In genomic region chr19:37706052-37706605, GRCh38 we compare ENCODE assay signal across 1 cellular context.
TF ChIP-seq lines count a peak whose summit lies in the region.

No MANE protein-coding gene starts in this region.

TF ChIP-seq in WTC11, 78 proteins besides CTCF, POLR2A, EP300 and RAD21:
- TF ChIP-seq ZBTB21 (CRISPR knock-in tag; IDR thresholded peaks at IDR 0.05; ENCODE audit: borderline replicate concordance) (no peak), ZNF416 (CRISPR knock-in tag; IDR thresholded peaks at IDR 0.05) (no peak), OVOL2 (CRISPR knock-in tag; IDR thresholded peaks at IDR 0.05; ENCODE audit: borderline replicate concordance) (no peak), ZNF232 (CRISPR knock-in tag; IDR thresholded peaks at IDR 0.05) (no peak), USF2 (CRISPR knock-in tag; IDR thresholded peaks at IDR 0.05) (no peak), ZNF671 (CRISPR knock-in tag; IDR thresholded peaks at IDR 0.05) (no peak), KAT7 (CRISPR knock-in tag; IDR thresholded peaks at IDR 0.05; ENCODE audit: borderline replicate concordance) (no peak), JUN (CRISPR knock-in tag; IDR thresholded peaks at IDR 0.05) (no peak), EMX1 (CRISPR knock-in tag; IDR thresholded peaks at IDR 0.05) (no peak)
- TF ChIP-seq, protein P1, sequence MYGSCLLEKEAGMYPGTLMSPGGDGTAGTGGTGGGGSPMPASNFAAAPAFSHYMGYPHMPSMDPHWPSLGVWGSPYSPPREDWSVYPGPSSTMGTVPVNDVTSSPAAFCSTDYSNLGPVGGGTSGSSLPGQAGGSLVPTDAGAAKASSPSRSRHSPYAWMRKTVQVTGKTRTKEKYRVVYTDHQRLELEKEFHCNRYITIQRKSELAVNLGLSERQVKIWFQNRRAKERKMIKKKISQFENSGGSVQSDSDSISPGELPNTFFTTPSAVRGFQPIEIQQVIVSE (CRISPR knock-in tag; IDR thresholded peaks at IDR 0.05; ENCODE audit: borderline replicate concordance) = no peak
- TF ChIP-seq, protein P2, sequence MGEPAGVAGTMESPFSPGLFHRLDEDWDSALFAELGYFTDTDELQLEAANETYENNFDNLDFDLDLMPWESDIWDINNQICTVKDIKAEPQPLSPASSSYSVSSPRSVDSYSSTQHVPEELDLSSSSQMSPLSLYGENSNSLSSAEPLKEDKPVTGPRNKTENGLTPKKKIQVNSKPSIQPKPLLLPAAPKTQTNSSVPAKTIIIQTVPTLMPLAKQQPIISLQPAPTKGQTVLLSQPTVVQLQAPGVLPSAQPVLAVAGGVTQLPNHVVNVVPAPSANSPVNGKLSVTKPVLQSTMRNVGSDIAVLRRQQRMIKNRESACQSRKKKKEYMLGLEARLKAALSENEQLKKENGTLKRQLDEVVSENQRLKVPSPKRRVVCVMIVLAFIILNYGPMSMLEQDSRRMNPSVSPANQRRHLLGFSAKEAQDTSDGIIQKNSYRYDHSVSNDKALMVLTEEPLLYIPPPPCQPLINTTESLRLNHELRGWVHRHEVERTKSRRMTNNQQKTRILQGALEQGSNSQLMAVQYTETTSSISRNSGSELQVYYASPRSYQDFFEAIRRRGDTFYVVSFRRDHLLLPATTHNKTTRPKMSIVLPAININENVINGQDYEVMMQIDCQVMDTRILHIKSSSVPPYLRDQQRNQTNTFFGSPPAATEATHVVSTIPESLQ (CRISPR knock-in tag; IDR thresholded peaks at IDR 0.05) = no peak
- TF ChIP-seq, protein P3, sequence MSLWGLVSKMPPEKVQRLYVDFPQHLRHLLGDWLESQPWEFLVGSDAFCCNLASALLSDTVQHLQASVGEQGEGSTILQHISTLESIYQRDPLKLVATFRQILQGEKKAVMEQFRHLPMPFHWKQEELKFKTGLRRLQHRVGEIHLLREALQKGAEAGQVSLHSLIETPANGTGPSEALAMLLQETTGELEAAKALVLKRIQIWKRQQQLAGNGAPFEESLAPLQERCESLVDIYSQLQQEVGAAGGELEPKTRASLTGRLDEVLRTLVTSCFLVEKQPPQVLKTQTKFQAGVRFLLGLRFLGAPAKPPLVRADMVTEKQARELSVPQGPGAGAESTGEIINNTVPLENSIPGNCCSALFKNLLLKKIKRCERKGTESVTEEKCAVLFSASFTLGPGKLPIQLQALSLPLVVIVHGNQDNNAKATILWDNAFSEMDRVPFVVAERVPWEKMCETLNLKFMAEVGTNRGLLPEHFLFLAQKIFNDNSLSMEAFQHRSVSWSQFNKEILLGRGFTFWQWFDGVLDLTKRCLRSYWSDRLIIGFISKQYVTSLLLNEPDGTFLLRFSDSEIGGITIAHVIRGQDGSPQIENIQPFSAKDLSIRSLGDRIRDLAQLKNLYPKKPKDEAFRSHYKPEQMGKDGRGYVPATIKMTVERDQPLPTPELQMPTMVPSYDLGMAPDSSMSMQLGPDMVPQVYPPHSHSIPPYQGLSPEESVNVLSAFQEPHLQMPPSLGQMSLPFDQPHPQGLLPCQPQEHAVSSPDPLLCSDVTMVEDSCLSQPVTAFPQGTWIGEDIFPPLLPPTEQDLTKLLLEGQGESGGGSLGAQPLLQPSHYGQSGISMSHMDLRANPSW (CRISPR knock-in tag; conservative IDR thresholded peaks at IDR 0.05; ENCODE audit: low read depth) = no peak
